ENCODE assay signal across 13 cellular contexts in genomic region chr9:98264510-98264909, GRCh38. TPM values are rescaled to one million over a fixed set of nuclear protein-coding genes. Genes with fewer than 3 reads are reported as not detected.
A peak's percentile ranks its signal among the peaks of the same experiment; 100 is the strongest.
DNase-seq lines count a peak whose midpoint lies in the region; ATAC-seq, FAIRE-seq and TF ChIP-seq lines count a peak whose summit lies in the region.
"Had no signal": no experiment of that assay in that cellular context is flagged by ENCODE, and none has a peak within 500 bp of the region (broad histone marks: within the 10 kb centered on the region; RNA-seq: fewer than 3 reads in every experiment).

No MANE protein-coding gene starts in this region.

- no peak for ATAC-seq in K562
- no peak for ATAC-seq in HG03025 (IDR thresholded peaks at IDR 0.05; ENCODE audit: low FRiP score, unreplicated experiment)

- H3K4me3 ChIP-seq in HUES48 (ENCODE audit: low read depth, low read length) (no peak overlapping the region), K562 (no peak overlapping the region), SJCRH30 (no peak overlapping the region)
- H3K4me3 ChIP-seq: BLaER1, GM12878, GM23248 had no signal

- TF ChIP-seq CTCF in K562 (IDR thresholded peaks at IDR 0.05 in 2 of 3, conservative IDR thresholded peaks at IDR 0.05 in 1 of 3; ENCODE audit: insufficient read depth in 2 of 3, low read depth in 1 of 3, low read length in 3 of 3) = no peak

- 0 out of 2 replicates have a peak overlapping the region, but pooled peaks have one; percentile 28 for H2AFZ ChIP-seq in K562 (ENCODE audit: low read depth, low read length)

- H3K4me1 ChIP-seq in HUES48 (ENCODE audit: control insufficient read depth, insufficient read depth, low read length) (peaks cover 7% of the 10 kb centered on the region; the same call in 1 of the 2 replicates), K562 (replicated peaks in 1 of 2; ENCODE audit: control insufficient read depth in 2 of 2, insufficient read depth in 2 of 2, low read length in 2 of 2) (peaks cover 0 to 6% of the 10 kb centered on the region in 2 experiments; a peak in 3 of 5 replicates), SJCRH30 (peaks cover 16% of the 10 kb centered on the region)
- H3K4me1 ChIP-seq: BLaER1, Caco-2 had no signal

- H3K27ac ChIP-seq in HUES48 (ENCODE audit: low read depth, low read length) = peak overlapping the region; percentile 49
- H3K27ac ChIP-seq in K562 (ENCODE audit: extremely low read depth, low read depth, low read length) = no peak overlapping the region
- H3K27ac ChIP-seq in SJCRH30 = no peak overlapping the region
- H3K27ac ChIP-seq: 22Rv1, BLaER1, C4-2B, GM23248 had no signal

- H3K4me2 ChIP-seq in K562 (ENCODE audit: insufficient read depth, low read length) = no peak overlapping the region
- H3K4me2 ChIP-seq: BLaER1 had no signal

- H4K20me1 ChIP-seq in K562 (replicated peaks; ENCODE audit: control insufficient read depth, insufficient read depth, low read length) = no peaks in the 10 kb centered on the region
- H4K20me1 ChIP-seq: BLaER1 had no signal

- TF ChIP-seq POLR2A in K562 (conservative IDR thresholded peaks at IDR 0.05) = no peak

- WGBS in K562 (ENCODE audit: insufficient coverage, low coverage, missing lambda C conversion rate) = 56% methylated on average over 2 of the region's 2 CpGs

- no peak for TF ChIP-seq EP300 in K562 (IDR thresholded peaks at IDR 0.05; ENCODE audit: low read length)

- no peak for TF ChIP-seq RAD21 in K562 (CRISPR knock-in tag; conservative IDR thresholded peaks at IDR 0.05 in 1 of 2, IDR thresholded peaks at IDR 0.05 in 1 of 2)

- POLR2A ChIA-PET in K562 (lab: Yijun Ruan, JAX) = interaction anchor here (1.0 kb wide), 1 partner anchor 212 kb away, joined by 3 read pairs; no protein-coding TSS in a partner anchor

- H3K36me3 ChIP-seq in HUES48 (ENCODE audit: control insufficient read depth, insufficient read depth, low read length) (no peaks in the 10 kb centered on the region), K562 (ENCODE audit: control insufficient read depth, insufficient read depth, low read length) (no peaks in the 10 kb centered on the region), SJCRH30 (no peaks in the 10 kb centered on the region)
- H3K36me3 ChIP-seq: BLaER1 had no signal

- no TSS peak for BruUV-seq in K562 (replicated peaks; lab: Mats Ljungman, UMichigan)

- H3K9me3 ChIP-seq in HUES48 (ENCODE audit: control insufficient read depth, insufficient read depth, low read length) (no peaks in the 10 kb centered on the region), K562 (replicated peaks; ENCODE audit: control insufficient read depth, insufficient read depth, low read depth, low read length) (no peaks in the 10 kb centered on the region), SJCRH30 (replicated peaks) (no peaks in the 10 kb centered on the region)
- H3K9me3 ChIP-seq: BLaER1, Caco-2 had no signal

- no peaks in the 10 kb centered on the region for H3K79me2 ChIP-seq in K562 (ENCODE audit: control insufficient read depth, insufficient read depth, low read length)

- FAIRE-seq in K562 (lab: Jason Lieb, UNC) = no peak
- FAIRE-seq: GM19239 had no signal

- DNase-seq in K562 (ENCODE audit: extremely low read depth in 1 of 4, low spot score in 3 of 4) (peak in 1 of 4 experiments; percentile 1), kidney tubule cell (ENCODE audit: low spot score) (peak; percentile 36), SJCRH30 (no peak), NCI-H187 (lab: John Stamatoyannopoulos, UW) (no peak)

- intact Hi-C loops in K562 (cut with micrococcal nuclease) = no loop called here

- no peaks in the 10 kb centered on the region for H3K27me3 ChIP-seq in HUES48 (ENCODE audit: control insufficient read depth, insufficient read depth, low read length)
- no peaks in the 10 kb centered on the region for H3K27me3 ChIP-seq in K562 (ENCODE audit: control insufficient read depth in 2 of 2, insufficient read depth in 2 of 2, low read length in 2 of 2)
- H3K27me3 ChIP-seq in SJCRH30 = no peaks in the 10 kb centered on the region
- H3K27me3 ChIP-seq: BLaER1 had no signal

- CTCF ChIA-PET in K562 (lab: Yijun Ruan, JAX; ENCODE audit: low intra/inter-chr PET ratio) = interaction anchor here (1.0 to 3.2 kb wide), 8 partner anchors 9 to 374 kb away, joined by 3 to 36 read pairs (median 4); partner anchors contain the start of genes TBC1D2 and TRIM14

- in situ Hi-C loops in K562 (cut with MboI) = loop anchor here (5.0 to 25.0 kb wide), 3 partner anchors 57 to 352 kb away; partner anchors contain the start of genes TRIM14 and TRMO

- no peak overlapping the region for H3K9ac ChIP-seq in HUES48 (ENCODE audit: low read depth, low read length)
- no peak overlapping the region for H3K9ac ChIP-seq in K562 (ENCODE audit: insufficient read depth in 1 of 2, low read depth in 2 of 2, low read length in 2 of 2)
- H3K9ac ChIP-seq: BLaER1, GM23248 had no signal

- no peaks in the 10 kb centered on the region for H3K9me1 ChIP-seq in K562 (ENCODE audit: control insufficient read depth, insufficient read depth, low read length)

TF ChIP-seq in K562, 482 proteins besides CTCF, POLR2A, EP300 and RAD21 (continues in another document):
- TF ChIP-seq LCOR (CRISPR knock-in tag; IDR thresholded peaks at IDR 0.05) (no peak), MLX (CRISPR knock-in tag; conservative IDR thresholded peaks at IDR 0.05) (no peak), NFYB (IDR thresholded peaks at IDR 0.05; ENCODE audit: extremely low read depth, insufficient read length) (no peak), NKRF (IDR thresholded peaks at IDR 0.05; ENCODE audit: borderline replicate concordance) (no peak), ZNF76 (CRISPR knock-in tag; IDR thresholded peaks at IDR 0.05; ENCODE audit: borderline replicate concordance) (no peak), SRSF1 (IDR thresholded peaks at IDR 0.05; ENCODE audit: low read depth, low read length) (no peak), YBX1 (IDR thresholded peaks at IDR 0.05) (no peak), BMI1 (IDR thresholded peaks at IDR 0.05; ENCODE audit: low read length) (no peak), ZHX1 (conservative IDR thresholded peaks at IDR 0.05; ENCODE audit: low read length) (no peak), CBFA2T3 (IDR thresholded peaks at IDR 0.05) (no peak)

RNA-seq across cellular contexts. Expression of gene TBC1D2, which starts 9.1 kb away (rescaled TPM):
- total RNA-seq in K562 (2011; cell fraction: chromatin; rRNA removed; ENCODE audit: low replicate concordance) = 7.6 and 15.3 TPM in 2 replicates
- total RNA-seq in K562 (2011; cell fraction: nucleolus; rRNA removed) = 9.9 and 12.0 TPM in 2 replicates
- total RNA-seq in K562 (2011; cell fraction: nucleoplasm; rRNA removed) = 6.6 and 7.3 TPM in 2 replicates
- 5.3 and 6.1 TPM in 2 replicates for total RNA-seq in K562 (2014; rRNA removed)
- total RNA-seq in K562 (2014; rRNA removed; fragmentation: Illumina TruSeq; extraction: Trizol) = 1.4 and 1.8 TPM in 2 replicates
- total RNA-seq in K562 (2015; rRNA removed; fragmentation: Illumina TruSeq; extraction: Trizol) = 3.2 and 3.8 TPM in 2 replicates
- 6.1 and 7.0 TPM in 2 replicates for total RNA-seq in K562 (2021)
- polyA plus RNA-seq in K562 (2011; rRNA removed) = 2.5 and 3.5 TPM in 2 replicates
- polyA plus RNA-seq in K562 (2011; cell fraction: cytosol; rRNA removed) = 2.7 and 8.4 TPM in 2 replicates
- 5.7 and 10.1 TPM in 2 replicates for polyA plus RNA-seq in K562 (2011; cell fraction: nucleus; rRNA removed)
- polyA plus RNA-seq in K562 (2012) = 4.8 and 7.1 TPM in 2 replicates
- polyA plus RNA-seq in K562 (2014; fragmentation: Illumina TruSeq; extraction: Trizol) = 2.2 and 3.9 TPM in 2 replicates
- polyA plus RNA-seq in K562 (2014; fragmentation: Nextera tagmentation; extraction: Ambion mirVana) = under 1 TPM; 0.10 to 0.21 TPM
- polyA plus RNA-seq in K562 (2014; rRNA removed) = 5.2 and 5.4 TPM in 2 replicates
- polyA minus RNA-seq in K562 (2011; rRNA and poly(A)+ RNA removed) = 2.8 and 4.0 TPM in 2 replicates
- polyA minus RNA-seq in K562 (2011; cell fraction: cytosol; rRNA and poly(A)+ RNA removed) = 4.3 and 4.5 TPM in 2 replicates
- 4.8 and 5.6 TPM in 2 replicates for polyA minus RNA-seq in K562 (2011; cell fraction: nucleus; rRNA and poly(A)+ RNA removed)
- total RNA-seq in SJCRH30 (2014; rRNA removed; shearing (Covaris generic)) = 1.4 and 1.8 TPM in 2 replicates
